ENCODE assay signal across 11 cellular contexts in genomic region chr3:108293858-108294257, GRCh38. TPM values are rescaled to one million over a fixed set of nuclear protein-coding genes. Genes with fewer than 3 reads are reported as not detected.
A peak's percentile ranks its signal among the peaks of the same experiment; 100 is the strongest.
DNase-seq lines count a peak whose midpoint lies in the region; ATAC-seq, FAIRE-seq and TF ChIP-seq lines count a peak whose summit lies in the region.
"Had no signal": no experiment of that assay in that cellular context is flagged by ENCODE, and none has a peak within 500 bp of the region (broad histone marks: within the 10 kb centered on the region; RNA-seq: fewer than 3 reads in every experiment).

No MANE protein-coding gene starts in this region.

- no peaks in the 10 kb centered on the region for H3K27me3 ChIP-seq in HAP-1 (ENCODE audit: low read depth)

- no peaks in the 10 kb centered on the region for H3K9me3 ChIP-seq in HAP-1

- H3K4me1 ChIP-seq in HAP-1, result no peaks in the 10 kb centered on the region

- no peak for TF ChIP-seq POLR2A in GM12892 (IDR thresholded peaks at IDR 0.05; ENCODE audit: low read depth, low read length)

- peak; percentile 91 for FAIRE-seq in GM12892 (lab: Jason Lieb, UNC)

- no peaks in the 10 kb centered on the region for H3K36me3 ChIP-seq in HAP-1 (replicated peaks)

- DNase-seq in GM12892 (ENCODE audit: insufficient read length), result no peak
- peak; percentile 21 for DNase-seq in SKM-1 (lab: John Stamatoyannopoulos, UW; ENCODE audit: unreplicated experiment)
- DNase-seq in hypothalamus (lab: John Stamatoyannopoulos, UW), result no peak
- no peak for DNase-seq in KG1 (lab: John Stamatoyannopoulos, UW)
- no peak for DNase-seq in HAP-1 (ENCODE audit: low spot score in 2 of 2)
- DNase-seq: dermis blood vessel endothelial cell, NCI-H345 had no signal

- ATAC-seq in GM19455 (IDR thresholded peaks at IDR 0.05; ENCODE audit: unreplicated experiment), result peak; percentile 72
- peak; percentile 75 for ATAC-seq in HG03066 (IDR thresholded peaks at IDR 0.05; ENCODE audit: low read depth, unreplicated experiment)
- no peak for ATAC-seq in esophagus mucosa

- in situ Hi-C loops in HAP-1 (cut with MboI; ENCODE audit: low sequenced_read_pairs), result no loop called here

- no peak overlapping the region for H3K4me3 ChIP-seq in HAP-1

RNA-seq across cellular contexts. Expression of gene HHLA2, which starts 2.5 kb away (rescaled TPM):
- 0.59 TPM for polyA plus RNA-seq in GM12892 (2012; ENCODE audit: missing spikeins)
- not detected for total RNA-seq in esophagus mucosa
- total RNA-seq: osteocyte had no signal
